Comparison of ENCODE assay signal across 19 cellular contexts in genomic region chr2:172011814-172012580, GRCh38. TPM values are rescaled to one million over a fixed set of nuclear protein-coding genes. Genes with fewer than 3 reads are reported as not detected.
DNase-seq lines count a peak whose midpoint lies in the region; ATAC-seq, FAIRE-seq and TF ChIP-seq lines count a peak whose summit lies in the region.
"Had no signal": no experiment of that assay in that cellular context is flagged by ENCODE, and none has a peak within 500 bp of the region (broad histone marks: within the 10 kb centered on the region; RNA-seq: fewer than 3 reads in every experiment).

No MANE protein-coding gene starts in this region.

- H3K27ac Mint-ChIP-seq in CD14-positive monocyte: peak overlapping the region in 4 of 7 donors; percentile 35 to 64 (median 46)
- no peak overlapping the region for H3K27ac Mint-ChIP-seq in effector memory CD8-positive, alpha-beta T cell

- peak overlapping the region; percentile 37 to 85 for H3K4me3 Mint-ChIP-seq in CD14-positive monocyte
- H3K4me3 Mint-ChIP-seq in effector memory CD8-positive, alpha-beta T cell: peak overlapping the region; percentile 60 to 63

- peak overlapping the region; percentile 18 for H3K27ac ChIP-seq in SJCRH30
- H3K27ac ChIP-seq in upper lobe of right lung: no peak overlapping the region
- H3K27ac ChIP-seq: dorsolateral prefrontal cortex, esophagus muscularis mucosa, heart right ventricle, spleen had no signal

- H3K4me1 ChIP-seq in SJCRH30 (peaks cover 9% of the 10 kb centered on the region), upper lobe of right lung (no peaks in the 10 kb centered on the region)
- H3K4me1 ChIP-seq: esophagus muscularis mucosa had no signal

- ATAC-seq in GM18909 (IDR thresholded peaks at IDR 0.05; ENCODE audit: poor library complexity, unreplicated experiment) (peak; percentile 42), upper lobe of right lung (no peak), HG02870 (IDR thresholded peaks at IDR 0.05; ENCODE audit: unreplicated experiment) (no peak)
- ATAC-seq in effector memory CD8-positive, alpha-beta T cell (replicated peaks): peak; percentile 85
- ATAC-seq: heart right ventricle, mucosa of descending colon, Panc1 had no signal

- no peak for FAIRE-seq in frontal cortex (lab: Jason Lieb, UNC)
- FAIRE-seq: pancreas had no signal

- peaks cover 0 to 2% (median 0%) of the 10 kb centered on the region in 3 donors for H3K27me3 Mint-ChIP-seq in CD14-positive monocyte (ENCODE audit: low read depth in 3 of 3)
- H3K27me3 Mint-ChIP-seq in effector memory CD8-positive, alpha-beta T cell: no peaks in the 10 kb centered on the region

- peaks cover 0 to 5% (median 1%) of the 10 kb centered on the region in 7 donors for H3K9me3 Mint-ChIP-seq in CD14-positive monocyte
- H3K9me3 Mint-ChIP-seq in effector memory CD8-positive, alpha-beta T cell: no peaks in the 10 kb centered on the region

- no peaks in the 10 kb centered on the region for H3K27me3 ChIP-seq in SJCRH30
- H3K27me3 ChIP-seq in upper lobe of right lung: no peaks in the 10 kb centered on the region
- H3K27me3 ChIP-seq: dorsolateral prefrontal cortex, esophagus muscularis mucosa, heart right ventricle, pancreas, spleen had no signal

- intact Hi-C loops in CD14-positive monocyte (cut with micrococcal nuclease) (no loop called here), upper lobe of right lung (cut with DNase I) (no loop called here)

- H3K9me3 ChIP-seq in SJCRH30 (replicated peaks) (no peaks in the 10 kb centered on the region), upper lobe of right lung (no peaks in the 10 kb centered on the region)
- H3K9me3 ChIP-seq: esophagus muscularis mucosa, mucosa of descending colon, pancreas had no signal

- peak overlapping the region; percentile 39 for H3K4me3 ChIP-seq in SJCRH30
- no peak overlapping the region for H3K4me3 ChIP-seq in upper lobe of right lung
- H3K4me3 ChIP-seq: dorsolateral prefrontal cortex, esophagus muscularis mucosa, heart right ventricle, mucosa of descending colon, pancreas, spleen had no signal

- TF ChIP-seq CTCF in CD14-positive monocyte (IDR thresholded peaks at IDR 0.05) (no peak), upper lobe of right lung (IDR thresholded peaks at IDR 0.05) (no peak)

- peaks cover 52% of the 10 kb centered on the region for H3K4me1 Mint-ChIP-seq in CD14-positive monocyte
- peaks cover 22 to 23% of the 10 kb centered on the region in 2 donors for H3K4me1 Mint-ChIP-seq in effector memory CD8-positive, alpha-beta T cell (ENCODE audit: low read depth in 2 of 2)

- H3K36me3 Mint-ChIP-seq in CD14-positive monocyte: peaks cover 0 to 3% of the 10 kb centered on the region in 2 donors
- H3K36me3 Mint-ChIP-seq in effector memory CD8-positive, alpha-beta T cell (ENCODE audit: insufficient read depth): peaks cover 10% of the 10 kb centered on the region

- H3K36me3 ChIP-seq in SJCRH30 (no peaks in the 10 kb centered on the region), upper lobe of right lung (no peaks in the 10 kb centered on the region)
- H3K36me3 ChIP-seq: esophagus muscularis mucosa, heart right ventricle, pancreas, spleen had no signal

- DNase-seq in CD14-positive monocyte (ENCODE audit: low spot score) (no peak), SJCRH30 (peak; percentile 46 to 68), upper lobe of right lung (no peak), superior temporal gyrus (ENCODE audit: extremely low spot score) (no peak), frontal cortex (ENCODE audit: low spot score in 2 of 2) (no peak)
- no peak for DNase-seq in effector memory CD8-positive, alpha-beta T cell
- DNase-seq: activated CD4-positive, CD25-positive, alpha-beta regulatory T cell treated with anti-CD3 and anti-CD28 coated beads, Interleukin-2, amount 50 U/mL, for 72 hours; dorsolateral prefrontal cortex; heart right ventricle; KBM-7; mucosa of descending colon; NCI-H1694; NCI-H510A treated with DMSO at 0.1 percent for 48 hours; pancreas; spleen had no signal

RNA-seq across cellular contexts. Expression of gene METAP1D, which starts 12.2 kb away (rescaled TPM):
- polyA plus RNA-seq in CD14-positive monocyte: under 1 TPM; 0.37 to 0.41 TPM
- total RNA-seq in SJCRH30 (2014; rRNA removed; shearing (Covaris generic)): 6.0 and 6.9 TPM in 2 replicates
- 4.1 TPM for total RNA-seq in upper lobe of right lung
- 6.1 TPM for total RNA-seq in frontal cortex

Comparison
In these comparisons a context has a peak if more than half of its experiments do, and no peak if none do; other contexts are left out.
1. DNase-seq: peak in SJCRH30 (2 of 2); none in CD14-positive monocyte (single experiment), effector memory CD8-positive, alpha-beta T cell (0 of 3), upper lobe of right lung (single experiment), superior temporal gyrus (single experiment) and frontal cortex (0 of 2).
2. H3K27ac Mint-ChIP-seq: peak in CD14-positive monocyte (4 of 7); none in effector memory CD8-positive, alpha-beta T cell (0 of 2).
3. ATAC-seq: peak in GM18909 (single experiment) and effector memory CD8-positive, alpha-beta T cell (single experiment); none in upper lobe of right lung (single experiment) and HG02870 (single experiment).